In genomic region chr1:30365596-30365995, GRCh38 we compare ENCODE assay signal across 7 cellular contexts.
"Had no signal": no experiment of that assay in that cellular context is flagged by ENCODE, and none has a peak within 500 bp of the region (broad histone marks: within the 10 kb centered on the region; RNA-seq: fewer than 3 reads in every experiment).

No MANE protein-coding gene starts in this region.

- H3K36me3 ChIP-seq: HAP-1 had no signal

- ATAC-seq: HCT116 had no signal

- H3K9me3 ChIP-seq: HAP-1 had no signal

- H3K27ac ChIP-seq: GM23248 had no signal

- H3K4me1 ChIP-seq: HAP-1 had no signal

- H3K9ac ChIP-seq: GM23248 had no signal

- H3K4me3 ChIP-seq: GM23248, HAP-1 had no signal

- DNase-seq: GM23248, GOT3, H7, IMR-90, KG1 had no signal
